Comparison of ENCODE assay signal across 8 cellular contexts in genomic region chr17:83051423-83052240, GRCh38.
DNase-seq lines count a peak whose midpoint lies in the region; ATAC-seq and TF ChIP-seq lines count a peak whose summit lies in the region.

No MANE protein-coding gene starts in this region.

- DNase-seq in NCI-H1930 (lab: John Stamatoyannopoulos, UW) (peak; percentile 93 to 97), T-helper 22 cell (ENCODE audit: low read depth) (peak; percentile 96), astrocyte of the cerebellum (ENCODE audit: low read depth) (peak; percentile 86), hippocampal formation (lab: John Stamatoyannopoulos, UW) (peak; percentile 96 to 97), retina (peak; percentile 97), NCI-H1694 treated with DMSO at 0.1 percent for 48 hours (lab: John Stamatoyannopoulos, UW) (no peak)

- peak overlapping the region; percentile 79 for H3K4me3 ChIP-seq in astrocyte of the cerebellum (ENCODE audit: low read depth, low read length)

- TF ChIP-seq CTCF in astrocyte of the cerebellum (IDR thresholded peaks at IDR 0.05; ENCODE audit: low read depth, low read length, missing control alignments), result no peak

- ATAC-seq in GM18499 (IDR thresholded peaks at IDR 0.05; ENCODE audit: insufficient read depth, unreplicated experiment), result peak; percentile 57
- peak; percentile 83 for ATAC-seq in HG02938 (IDR thresholded peaks at IDR 0.05; ENCODE audit: unreplicated experiment)

- in situ Hi-C loops in astrocyte of the cerebellum (cut with HindIII; ENCODE audit: low sequenced_read_pairs), result no loop called here
